ENCODE assay signal across 10 cellular contexts in the genomic region with DNA sequence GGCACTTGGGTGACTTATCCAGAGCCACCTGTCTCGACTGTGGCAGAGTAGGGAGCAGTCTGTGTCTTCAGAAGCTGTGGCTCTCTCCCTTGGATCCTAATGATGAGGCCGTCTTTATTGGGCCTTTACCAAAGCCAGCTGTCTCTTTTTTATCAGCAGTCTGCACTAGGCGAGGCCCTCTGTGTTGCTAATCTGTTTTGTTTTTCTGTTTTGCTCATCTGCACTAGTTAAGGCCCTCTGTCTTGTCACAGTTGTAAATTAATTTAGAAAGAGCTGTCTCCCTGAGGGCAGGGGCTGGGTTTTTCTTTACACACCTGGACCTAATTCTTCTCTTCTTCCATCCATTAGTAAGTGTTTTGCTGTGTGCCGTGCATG. TPM values are rescaled to one million over a fixed set of nuclear protein-coding genes. Genes with fewer than 3 reads are reported as not detected.
DNase-seq lines count a peak whose midpoint lies in the region; ATAC-seq and TF ChIP-seq lines count a peak whose summit lies in the region.
"Had no signal": no experiment of that assay in that cellular context is flagged by ENCODE, and none has a peak within 500 bp of the region (broad histone marks: within the 10 kb centered on the region; RNA-seq: fewer than 3 reads in every experiment).

No MANE protein-coding gene starts in this region.

- no peaks in the 10 kb centered on the region for H3K27me3 Mint-ChIP-seq in mesothelial cell of epicardium (ENCODE audit: low read depth)
- H3K27me3 Mint-ChIP-seq in activated CD4-positive, alpha-beta T cell treated with anti-CD3 and anti-CD28 coated beads for 36 hours: no peaks in the 10 kb centered on the region

- H3K4me3 ChIP-seq in heart left ventricle: peak overlapping the region in 3 of 12 donors; percentile 3 to 29 (median 4)
- H3K4me3 ChIP-seq in stomach smooth muscle (ENCODE audit: low read length in 2 of 2): no peak overlapping the region
- H3K4me3 ChIP-seq: A549 had no signal

- intact Hi-C loops in heart left ventricle (cut with DNase I): loop anchor here in 5 of 10 donors (2.0 to 5.0 kb wide), 3 partner anchors 43 to 45 kb away; partner anchors contain the start of gene CDS2 (in 4 of the 5)
- intact Hi-C loops in activated CD4-positive, alpha-beta T cell treated with anti-CD3 and anti-CD28 coated beads for 36 hours (cut with DNase I, micrococcal nuclease): no loop called here

- CTCF ChIA-PET in activated CD4-positive, alpha-beta T cell treated with anti-CD3 and anti-CD28 coated beads for 36 hours (lab: Charles Lee): interaction anchor here (0.7 kb wide), 1 partner anchor 29 kb away, joined by 3 read pairs; no protein-coding TSS in a partner anchor

- H3K36me3 ChIP-seq in heart left ventricle (peaks cover 0 to 34% (median 28%) of the 10 kb centered on the region in 9 donors), stomach smooth muscle (ENCODE audit: control insufficient read depth in 2 of 2, insufficient read depth in 2 of 2, low read length in 2 of 2) (peaks cover 8 to 15% of the 10 kb centered on the region in 2 donors)

- whole genome bisulfite sequencing in heart left ventricle, 4 donors: 19 to 38% (median 22%) methylated on average over 4 of the region's 4 CpGs

- POLR2A ChIA-PET in activated CD4-positive, alpha-beta T cell treated with anti-CD3 and anti-CD28 coated beads for 36 hours (lab: Charles Lee): no interaction called here

- peak overlapping the region in 1 of 2 donors; percentile 55 for H3K9ac ChIP-seq in stomach smooth muscle (ENCODE audit: low read length in 2 of 2)

- H3K9me3 ChIP-seq in heart left ventricle (no peaks in the 10 kb centered on the region), stomach smooth muscle (ENCODE audit: control insufficient read depth in 2 of 2, low read length in 2 of 2) (no peaks in the 10 kb centered on the region)
- H3K9me3 ChIP-seq: A549 had no signal

- H3K27ac ChIP-seq in heart left ventricle: peak overlapping the region; percentile 63 to 83 (median 78)
- H3K27ac ChIP-seq in stomach smooth muscle (ENCODE audit: low read length): peak overlapping the region; percentile 31
- H3K27ac ChIP-seq: A549 had no signal

- no peak for TF ChIP-seq POLR2A in heart left ventricle (IDR thresholded peaks at IDR 0.05)

- DNase-seq in NCI-H82 (lab: John Stamatoyannopoulos, UW) (peak; percentile 35), NCI-H82 treated with DMSO at 0.1 percent for 48 hours (lab: John Stamatoyannopoulos, UW; ENCODE audit: unreplicated experiment) (no peak), heart left ventricle (no peak), mesothelial cell of epicardium (ENCODE audit: low spot score in 2 of 2, unreplicated experiment in 2 of 2) (no peak)
- DNase-seq in activated effector memory CD4-positive, alpha-beta T cell treated with Interleukin-2 at 50 U/mL for 16 hours: no peak
- DNase-seq in activated CD4-positive, alpha-beta T cell treated with anti-CD3 and anti-CD28 coated beads for 36 hours: no peak
- DNase-seq: foreskin melanocyte had no signal

- H3K27ac Mint-ChIP-seq in mesothelial cell of epicardium: no peak overlapping the region
- no peak overlapping the region for H3K27ac Mint-ChIP-seq in activated CD4-positive, alpha-beta T cell treated with anti-CD3 and anti-CD28 coated beads for 36 hours

- peaks cover 6% of the 10 kb centered on the region for H3K36me3 Mint-ChIP-seq in mesothelial cell of epicardium
- peaks cover 10% of the 10 kb centered on the region for H3K36me3 Mint-ChIP-seq in activated CD4-positive, alpha-beta T cell treated with anti-CD3 and anti-CD28 coated beads for 36 hours (ENCODE audit: low read depth)

- TF ChIP-seq CTCF in heart left ventricle (IDR thresholded peaks at IDR 0.05) (no peak), mesothelial cell of epicardium (IDR thresholded peaks at IDR 0.05; ENCODE audit: unreplicated experiment) (no peak)

- ATAC-seq in HG03520 (IDR thresholded peaks at IDR 0.05; ENCODE audit: unreplicated experiment) (peak; percentile 43), heart left ventricle (no peak)
- ATAC-seq in activated CD4-positive, alpha-beta T cell treated with anti-CD3 and anti-CD28 coated beads for 36 hours: no peak
- ATAC-seq: A549 had no signal

- no peak overlapping the region for H3K4me3 Mint-ChIP-seq in mesothelial cell of epicardium
- H3K4me3 Mint-ChIP-seq in activated CD4-positive, alpha-beta T cell treated with anti-CD3 and anti-CD28 coated beads for 36 hours: no peak overlapping the region

- peaks cover 7% of the 10 kb centered on the region for H3K4me1 Mint-ChIP-seq in mesothelial cell of epicardium
- H3K4me1 Mint-ChIP-seq in activated CD4-positive, alpha-beta T cell treated with anti-CD3 and anti-CD28 coated beads for 36 hours: peaks cover 46% of the 10 kb centered on the region

- H3K9me3 Mint-ChIP-seq in mesothelial cell of epicardium: no peaks in the 10 kb centered on the region
- no peaks in the 10 kb centered on the region for H3K9me3 Mint-ChIP-seq in activated CD4-positive, alpha-beta T cell treated with anti-CD3 and anti-CD28 coated beads for 36 hours (ENCODE audit: low read depth)

- H3K4me1 ChIP-seq in heart left ventricle: peaks cover 30 to 100% (median 93%) of the 10 kb centered on the region in 12 donors
- H3K4me1 ChIP-seq in stomach smooth muscle (ENCODE audit: control insufficient read depth, insufficient read depth, low read length): peaks cover 44% of the 10 kb centered on the region

- no peaks in the 10 kb centered on the region for H3K27me3 ChIP-seq in heart left ventricle
- no peaks in the 10 kb centered on the region for H3K27me3 ChIP-seq in stomach smooth muscle (ENCODE audit: control insufficient read depth in 1 of 2, insufficient read depth in 2 of 2, low read length in 2 of 2)

RNA-seq across cellular contexts. Expression of gene CDS2, which starts 45.0 kb away (rescaled TPM):
- total RNA-seq in heart left ventricle (100 to 1,000 TPM in 1 of 9 donors, 10 to 100 TPM in 8; 64.5 to 105 (median 86.8) TPM), mesothelial cell of epicardium (41.6 to 44.9 TPM (median 42.2 TPM) in 3 replicates)
- polyA plus RNA-seq in heart left ventricle: 10 to 100 TPM; 22.5 to 24.9 TPM
- 10 to 100 TPM; 34.3 to 41.3 TPM for total RNA-seq in activated CD4-positive, alpha-beta T cell treated with anti-CD3 and anti-CD28 coated beads for 36 hours

RNA-seq across cellular contexts. Expression of gene PCNA, which starts 52.0 kb away (rescaled TPM):
- total RNA-seq in heart left ventricle: 10 to 100 TPM; 20.2 to 52.7 (median 22.9) TPM
- polyA plus RNA-seq in heart left ventricle: 10 to 100 TPM; 18.7 to 45.4 TPM
- 82.6 to 89.8 TPM (median 87.5 TPM) in 3 replicates for total RNA-seq in mesothelial cell of epicardium
- total RNA-seq in activated CD4-positive, alpha-beta T cell treated with anti-CD3 and anti-CD28 coated beads for 36 hours: 100 to 1,000 TPM; 494 to 576 TPM

RNA-seq across cellular contexts. Expression of gene TMEM230, which starts 58.9 kb away (rescaled TPM):
- total RNA-seq in heart left ventricle (10 to 100 TPM; 69.4 to 99.4 (median 82.0) TPM), mesothelial cell of epicardium (60.7 to 66.5 TPM (median 64.7 TPM) in 3 replicates)
- 100 to 1,000 TPM in 1 of 2 donors, 10 to 100 TPM in 1; 88.7 to 124 TPM for polyA plus RNA-seq in heart left ventricle
- total RNA-seq in activated CD4-positive, alpha-beta T cell treated with anti-CD3 and anti-CD28 coated beads for 36 hours: 10 to 100 TPM; 63.7 to 66.3 TPM
